Comparison of ENCODE assay signal across 1 cellular context in genomic region chr20:45456632-45457031, GRCh38.
TF ChIP-seq lines count a peak whose summit lies in the region.

No MANE protein-coding gene starts in this region.

TF ChIP-seq in SK-N-SH, 30 proteins besides CTCF, POLR2A, EP300 and RAD21 (continued from another document):
- TF ChIP-seq SMC3 (IDR thresholded peaks at IDR 0.05; ENCODE audit: low read depth, low read length) (peak; percentile 37; the same call in 1 of the 2 replicates), REST (IDR thresholded peaks at IDR 0.05; ENCODE audit: low read depth, low read length) (no peak)
